Comparison of ENCODE assay signal across 7 cellular contexts in genomic region chr11:108602818-108603217, GRCh38. TPM values are rescaled to one million over a fixed set of nuclear protein-coding genes. Genes with fewer than 3 reads are reported as not detected.
DNase-seq lines count a peak whose midpoint lies in the region; ATAC-seq, FAIRE-seq and TF ChIP-seq lines count a peak whose summit lies in the region.
"Not testable (repeated sequence)": the region's sequence is repeated elsewhere in the genome, so short reads cannot be mapped to it uniquely, and the experiment has no call there.

No MANE protein-coding gene starts in this region.

- WGBS in K562 (ENCODE audit: insufficient coverage, low coverage, missing lambda C conversion rate), result 10% methylated on average over 5 of the region's 5 CpGs

- POLR2A ChIA-PET in HEK293T (lab: Yijun Ruan, JAX), result not testable (repeated sequence)
- POLR2A ChIA-PET in K562 (lab: Yijun Ruan, JAX), result interaction anchor here (1.2 to 1.4 kb wide), 2 partner anchors 9 to 12 kb away, joined by 3 read pairs; partner anchors contain the start of gene EXPH5

- intact Hi-C loops in K562 (cut with micrococcal nuclease), result not testable (repeated sequence)

- peak; percentile 18 for DNase-seq in G401 (ENCODE audit: low spot score)
- DNase-seq in HEK293T (ENCODE audit: extremely low spot score); foreskin keratinocyte; neural crest cell (ENCODE audit: low read depth, low spot score): not testable (repeated sequence)
- DNase-seq in NCI-H69 (lab: John Stamatoyannopoulos, UW), result peak; percentile 21
- DNase-seq in SK-MEL-5 (ENCODE audit: low read depth, low spot score), result peak; percentile 48
- DNase-seq in K562 (ENCODE audit: extremely low read depth in 1 of 4, low spot score in 3 of 4), result peak in 1 of 4 experiments; percentile 32

- CTCF ChIA-PET in HEK293T (lab: Yijun Ruan, JAX); K562 (lab: Yijun Ruan, JAX; ENCODE audit: low intra/inter-chr PET ratio): not testable (repeated sequence)

- not testable (repeated sequence) for H3K4me1 ChIP-seq in K562 (replicated peaks in 1 of 2; ENCODE audit: control insufficient read depth in 2 of 2, insufficient read depth in 2 of 2, low read length in 2 of 2); foreskin keratinocyte

- H3K4me3 ChIP-seq in K562, result not testable (repeated sequence)

- H3K79me2 ChIP-seq in K562 (ENCODE audit: control insufficient read depth, insufficient read depth, low read length), result not testable (repeated sequence)

- H3K4me2 ChIP-seq in K562 (ENCODE audit: insufficient read depth, low read length), result not testable (repeated sequence)

- peaks cover 24% of the 10 kb centered on the region for H3K27me3 Mint-ChIP-seq in neural crest cell (ENCODE audit: low read depth)

- peak in 2 of 3 experiments; percentile 18 to 21; a peak in 2 of 6 replicates for TF ChIP-seq CTCF in K562 (IDR thresholded peaks at IDR 0.05 in 2 of 3, conservative IDR thresholded peaks at IDR 0.05 in 1 of 3; ENCODE audit: insufficient read depth in 2 of 3, low read depth in 1 of 3, low read length in 3 of 3)
- TF ChIP-seq CTCF in foreskin keratinocyte (conservative IDR thresholded peaks at IDR 0.05), result peak; percentile 32
- peak; percentile 32 for TF ChIP-seq CTCF in neural crest cell (conservative IDR thresholded peaks at IDR 0.05)

- H3K27ac Mint-ChIP-seq in neural crest cell (ENCODE audit: unreplicated experiment), result peak overlapping the region; percentile 4

- not testable (repeated sequence) for H3K4me1 Mint-ChIP-seq in neural crest cell

- not testable (repeated sequence) for TF ChIP-seq POLR2A in K562 (conservative IDR thresholded peaks at IDR 0.05)

- not testable (repeated sequence) for H3K9me3 ChIP-seq in K562 (replicated peaks; ENCODE audit: control insufficient read depth, insufficient read depth, low read depth, low read length)

- not testable (repeated sequence) for H3K9ac ChIP-seq in K562 (ENCODE audit: insufficient read depth in 1 of 2, low read depth in 2 of 2, low read length in 2 of 2)

- H4K20me1 ChIP-seq in K562 (replicated peaks; ENCODE audit: control insufficient read depth, insufficient read depth, low read length), result not testable (repeated sequence)

- H3K36me3 ChIP-seq in K562 (ENCODE audit: control insufficient read depth, insufficient read depth, low read length), result not testable (repeated sequence)

- not testable (repeated sequence) for H3K9me1 ChIP-seq in K562 (ENCODE audit: control insufficient read depth, insufficient read depth, low read length)

- not testable (repeated sequence) for H3K9me3 Mint-ChIP-seq in neural crest cell

- H3K4me3 Mint-ChIP-seq in neural crest cell, result not testable (repeated sequence)

- BruUV-seq in K562 (replicated peaks; lab: Mats Ljungman, UMichigan), result not testable (repeated sequence)

- peak in 1 of 2 experiments; percentile 9; a peak in 1 of 4 replicates for TF ChIP-seq RAD21 in K562 (CRISPR knock-in tag; conservative IDR thresholded peaks at IDR 0.05 in 1 of 2, IDR thresholded peaks at IDR 0.05 in 1 of 2)

- not testable (repeated sequence) for H3K27ac ChIP-seq in K562 (ENCODE audit: extremely low read depth, low read depth, low read length); foreskin keratinocyte

- not testable (repeated sequence) for H3K36me3 Mint-ChIP-seq in neural crest cell (ENCODE audit: low read depth)

- H3K27me3 ChIP-seq in K562 (ENCODE audit: control insufficient read depth in 2 of 2, insufficient read depth in 2 of 2, low read length in 2 of 2); foreskin keratinocyte: not testable (repeated sequence)

- not testable (repeated sequence) for FAIRE-seq in K562 (lab: Jason Lieb, UNC)

- in situ Hi-C loops in G401 (cut with HindIII; ENCODE audit: low sequenced_read_pairs); SK-MEL-5 (cut with HindIII; ENCODE audit: low pct_unique_long_range_greater_than_20kb, low sequenced_read_pairs); K562 (cut with MboI): not testable (repeated sequence)

- peak overlapping the region; percentile 12 for H2AFZ ChIP-seq in K562 (ENCODE audit: low read depth, low read length)

- peak; percentile 75 for ATAC-seq in K562
- ATAC-seq in foreskin keratinocyte, result peak; percentile 39

- TF ChIP-seq EP300 in K562 (IDR thresholded peaks at IDR 0.05; ENCODE audit: low read length), result not testable (repeated sequence)

TF ChIP-seq in HEK293T, 16 proteins besides CTCF, POLR2A, EP300 and RAD21:
- TF ChIP-seq L3MBTL2 (conservative IDR thresholded peaks at IDR 0.05), result peak; percentile 36; the same call in 1 of the 2 replicates

RNA-seq across cellular contexts. Expression of gene EXPH5, which starts 9.2 kb away (rescaled TPM):
- total RNA-seq in G401 (2014; rRNA removed; shearing (Covaris generic)), result 3.6 and 6.5 TPM in 2 replicates
- 0.27 and 0.71 TPM in 2 replicates for total RNA-seq in SK-MEL-5 (2014; rRNA removed; shearing (Covaris generic))
- 0.04 and 0.12 TPM in 2 replicates for polyA plus RNA-seq in SK-MEL-5 (2015; cell fraction: cytosol; rRNA removed)
- polyA plus RNA-seq in SK-MEL-5 (2015; cell fraction: nucleus; rRNA removed), result 0.05 and 0.88 TPM in 2 replicates
- 3.2 and 15.6 TPM in 2 replicates for total RNA-seq in K562 (2011; cell fraction: chromatin; rRNA removed; ENCODE audit: low replicate concordance)
- total RNA-seq in K562 (2011; cell fraction: nucleolus; rRNA removed), result 2.0 and 4.3 TPM in 2 replicates
- 5.7 and 8.6 TPM in 2 replicates for total RNA-seq in K562 (2011; cell fraction: nucleoplasm; rRNA removed)
- total RNA-seq in K562 (2014; rRNA removed) (4.2 TPM in 2 replicates), K562 (2014; rRNA removed; fragmentation: Illumina TruSeq; extraction: Trizol) (6.1 and 7.3 TPM in 2 replicates), K562 (2015; rRNA removed; fragmentation: Illumina TruSeq; extraction: Trizol) (5.6 and 5.7 TPM in 2 replicates), K562 (2021) (6.8 and 8.5 TPM in 2 replicates), foreskin keratinocyte (13.2 and 15.0 TPM in 2 replicates), neural crest cell (0.68 TPM in 2 replicates)
- polyA plus RNA-seq in K562 (2011; rRNA removed) (4.8 and 6.2 TPM in 2 replicates), K562 (2014; fragmentation: Illumina TruSeq; extraction: Trizol) (1.8 and 2.0 TPM in 2 replicates), K562 (2014; fragmentation: Nextera tagmentation; extraction: Ambion mirVana) (1 to 10 TPM; 1.3 to 4.8 TPM), K562 (2014; rRNA removed) (2.4 and 2.6 TPM in 2 replicates), foreskin keratinocyte (1.1 and 1.5 TPM in 2 replicates)
- polyA plus RNA-seq in K562 (2011; cell fraction: cytosol; rRNA removed), result 1.4 and 2.8 TPM in 2 replicates
- 3.5 and 6.0 TPM in 2 replicates for polyA plus RNA-seq in K562 (2011; cell fraction: nucleus; rRNA removed)
- 0.48 and 0.76 TPM in 2 replicates for polyA plus RNA-seq in K562 (2012)
- polyA minus RNA-seq in K562 (2011; rRNA and poly(A)+ RNA removed), result 16.7 and 23.8 TPM in 2 replicates
- polyA minus RNA-seq in K562 (2011; cell fraction: cytosol; rRNA and poly(A)+ RNA removed), result 6.1 and 6.3 TPM in 2 replicates
- polyA minus RNA-seq in K562 (2011; cell fraction: nucleus; rRNA and poly(A)+ RNA removed), result 4.2 and 12.2 TPM in 2 replicates
